Comparison of ENCODE assay signal across 31 cellular contexts in the genomic region with DNA sequence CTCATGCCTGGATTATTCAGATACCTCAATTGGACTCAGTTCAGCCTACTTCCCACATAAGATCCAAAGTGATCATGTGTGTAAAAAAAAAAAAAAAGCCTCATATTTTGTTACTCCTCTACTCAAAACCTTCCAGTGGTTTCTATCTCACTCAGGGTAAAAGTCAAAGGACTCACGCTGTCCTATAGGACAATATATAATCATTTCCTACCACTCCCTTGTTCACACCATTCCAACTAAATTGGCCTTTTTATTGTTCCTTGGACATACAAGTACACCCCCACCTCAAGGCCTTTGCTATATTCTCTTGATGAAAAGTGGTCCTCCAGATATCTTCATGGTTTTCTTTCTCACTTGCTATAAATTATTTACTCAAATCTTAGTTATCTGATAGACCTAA.
"Had no signal": no experiment of that assay in that cellular context is flagged by ENCODE, and none has a peak within 500 bp of the region (broad histone marks: within the 10 kb centered on the region; RNA-seq: fewer than 3 reads in every experiment).

No MANE protein-coding gene starts in this region.

- ATAC-seq: activated CD4-positive, alpha-beta T cell treated with anti-CD3 and anti-CD28 coated beads for 36 hours; activated CD8-positive, alpha-beta memory T cell treated with anti-CD3 and anti-CD28 coated beads, Interleukin-2, amount 10 ng/mL, durations not matched to agents 7 days and 5 days; activated CD8-positive, alpha-beta T cell treated with anti-CD3 and anti-CD28 coated beads, Interleukin-2, amount 10 ng/mL, durations not matched to agents 7 days and 5 days; activated naive CD4-positive, alpha-beta T cell treated with anti-CD3 and anti-CD28 coated beads, Interleukin-2, amount 50 U/mL, for 72 hours; activated T-cell treated with anti-CD3 and anti-CD28 coated beads, Interleukin-2, amount 50 U/mL, for 72 hours; esophagus mucosa; foreskin keratinocyte; gastrocnemius medialis; heart left ventricle had no signal

- H3K4me1 ChIP-seq: ascending aorta, breast epithelium, colonic mucosa, foreskin keratinocyte, gastrocnemius medialis, heart left ventricle had no signal

- H3K4me1 Mint-ChIP-seq: activated CD4-positive, alpha-beta T cell treated with anti-CD3 and anti-CD28 coated beads for 36 hours; activated naive CD4-positive, alpha-beta T cell treated with anti-CD3 and anti-CD28 coated beads, Interleukin-2, amount 10 ng/mL, durations not matched to agents 7 days and 5 days; activated naive CD8-positive, alpha-beta T cell treated with anti-CD3 and anti-CD28 coated beads, Interleukin-2, amount 10 ng/mL, durations not matched to agents 7 days and 5 days; brain had no signal

- H3K27ac ChIP-seq: ascending aorta, breast epithelium, cardiac muscle cell, colonic mucosa, foreskin keratinocyte, gastrocnemius medialis, heart left ventricle had no signal

- H3K4me3 ChIP-seq: ascending aorta, breast epithelium, cardiac muscle cell, colonic mucosa, gastrocnemius medialis, heart left ventricle had no signal

- H3K36me3 Mint-ChIP-seq: activated naive CD4-positive, alpha-beta T cell treated with anti-CD3 and anti-CD28 coated beads, Interleukin-2, amount 50 U/mL, for 72 hours had no signal

- H3K9me3 ChIP-seq: ascending aorta, breast epithelium, colonic mucosa, gastrocnemius medialis, heart left ventricle had no signal

- H3K4me3 Mint-ChIP-seq: activated CD4-positive, alpha-beta memory T cell treated with anti-CD3 and anti-CD28 coated beads for 36 hours; activated CD4-positive, alpha-beta T cell treated with anti-CD3 and anti-CD28 coated beads for 36 hours; activated CD4-positive, alpha-beta T cell treated with anti-CD3 and anti-CD28 coated beads, Interleukin-2, amount 10 ng/mL, durations not matched to agents 24 days and 14 days; activated CD8-positive, alpha-beta memory T cell treated with anti-CD3 and anti-CD28 coated beads, Interleukin-2, amount 10 ng/mL, durations not matched to agents 7 days and 5 days; activated CD8-positive, alpha-beta T cell treated with anti-CD3 and anti-CD28 coated beads, Interleukin-2, amount 10 ng/mL, durations not matched to agents 7 days and 5 days; activated naive CD4-positive, alpha-beta T cell treated with anti-CD3 and anti-CD28 coated beads, Interleukin-2, amount 10 ng/mL, durations not matched to agents 7 days and 5 days; activated naive CD8-positive, alpha-beta T cell treated with anti-CD3 and anti-CD28 coated beads, Interleukin-2, amount 10 ng/mL, durations not matched to agents 7 days and 5 days; activated T-cell treated with anti-CD3 and anti-CD28 coated beads, Interleukin-2, amount 50 U/mL, for 72 hours; brain; endodermal cell had no signal

- H3K9me3 Mint-ChIP-seq: activated CD4-positive, alpha-beta memory T cell treated with anti-CD3 and anti-CD28 coated beads for 36 hours; activated naive CD4-positive, alpha-beta T cell treated with anti-CD3 and anti-CD28 coated beads, Interleukin-2, amount 10 ng/mL, durations not matched to agents 7 days and 5 days; activated naive CD4-positive, alpha-beta T cell treated with anti-CD3 and anti-CD28 coated beads, Interleukin-2, amount 50 U/mL, for 72 hours; activated naive CD8-positive, alpha-beta T cell treated with anti-CD3 and anti-CD28 coated beads, Interleukin-2, amount 10 ng/mL, durations not matched to agents 7 days and 5 days; activated T-cell treated with anti-CD3 and anti-CD28 coated beads, Interleukin-2, amount 50 U/mL, for 72 hours; brain; endodermal cell had no signal

- H3K27me3 Mint-ChIP-seq: activated CD4-positive, alpha-beta memory T cell treated with anti-CD3 and anti-CD28 coated beads for 36 hours; activated CD4-positive, alpha-beta T cell treated with anti-CD3 and anti-CD28 coated beads for 36 hours; activated CD4-positive, alpha-beta T cell treated with anti-CD3 and anti-CD28 coated beads, Interleukin-2, amount 10 ng/mL, durations not matched to agents 24 days and 14 days; activated CD8-positive, alpha-beta memory T cell treated with anti-CD3 and anti-CD28 coated beads, Interleukin-2, amount 10 ng/mL, durations not matched to agents 7 days and 5 days; activated naive CD4-positive, alpha-beta T cell treated with anti-CD3 and anti-CD28 coated beads, Interleukin-2, amount 10 ng/mL, durations not matched to agents 7 days and 5 days; activated naive CD8-positive, alpha-beta T cell treated with anti-CD3 and anti-CD28 coated beads, Interleukin-2, amount 10 ng/mL, durations not matched to agents 7 days and 5 days had no signal

- H3K27me3 ChIP-seq: ascending aorta, breast epithelium, cardiac muscle cell, colonic mucosa, foreskin keratinocyte, gastrocnemius medialis, heart left ventricle had no signal

- H3K36me3 ChIP-seq: breast epithelium, colonic mucosa had no signal

- DNase-seq: activated CD4-positive, alpha-beta memory T cell treated with anti-CD3 and anti-CD28 coated beads for 36 hours; activated CD4-positive, alpha-beta T cell treated with anti-CD3 and anti-CD28 coated beads for 36 hours; activated CD4-positive, alpha-beta T cell treated with anti-CD3 and anti-CD28 coated beads, Interleukin-2, amount 10 ng/mL, durations not matched to agents 24 days and 14 days; activated CD4-positive, CD25-positive, alpha-beta regulatory T cell; activated CD4-positive, CD25-positive, alpha-beta regulatory T cell treated with anti-CD3 and anti-CD28 coated beads, Interleukin-2, amount 50 U/mL, for 72 hours; activated CD8-positive, alpha-beta memory T cell treated with anti-CD3 and anti-CD28 coated beads, Interleukin-2, amount 10 ng/mL, durations not matched to agents 7 days and 5 days; activated CD8-positive, alpha-beta memory T cell treated with anti-CD3 and anti-CD28 coated beads, Interleukin-2, amount 50 U/mL, for 4 hours; activated CD8-positive, alpha-beta T cell treated with anti-CD3 and anti-CD28 coated beads, Interleukin-2, amount 10 ng/mL, durations not matched to agents 7 days and 5 days; activated gamma-delta T cell; activated naive CD4-positive, alpha-beta T cell; activated naive CD4-positive, alpha-beta T cell treated with anti-CD3 and anti-CD28 coated beads, Interleukin-2, amount 10 ng/mL, durations not matched to agents 7 days and 5 days; activated naive CD8-positive, alpha-beta T cell treated with anti-CD3 and anti-CD28 coated beads, Interleukin-2, amount 10 ng/mL, durations not matched to agents 7 days and 5 days; activated T-cell treated with anti-CD3 and anti-CD28 coated beads, Interleukin-2, amount 50 U/mL, for 1 hour; activated T-cell treated with anti-CD3 and anti-CD28 coated beads, Interleukin-2, amount 50 U/mL, for 72 hours; central memory CD4-positive, alpha-beta T cell; cerebellar nuclear complex; colonic mucosa; effector memory CD4-positive, alpha-beta T cell; endodermal cell; foreskin keratinocyte; gastrocnemius medialis; glutamatergic neuron; heart left ventricle; T-helper 1 cell; T-helper 2 cell had no signal
